In the genomic region with DNA sequence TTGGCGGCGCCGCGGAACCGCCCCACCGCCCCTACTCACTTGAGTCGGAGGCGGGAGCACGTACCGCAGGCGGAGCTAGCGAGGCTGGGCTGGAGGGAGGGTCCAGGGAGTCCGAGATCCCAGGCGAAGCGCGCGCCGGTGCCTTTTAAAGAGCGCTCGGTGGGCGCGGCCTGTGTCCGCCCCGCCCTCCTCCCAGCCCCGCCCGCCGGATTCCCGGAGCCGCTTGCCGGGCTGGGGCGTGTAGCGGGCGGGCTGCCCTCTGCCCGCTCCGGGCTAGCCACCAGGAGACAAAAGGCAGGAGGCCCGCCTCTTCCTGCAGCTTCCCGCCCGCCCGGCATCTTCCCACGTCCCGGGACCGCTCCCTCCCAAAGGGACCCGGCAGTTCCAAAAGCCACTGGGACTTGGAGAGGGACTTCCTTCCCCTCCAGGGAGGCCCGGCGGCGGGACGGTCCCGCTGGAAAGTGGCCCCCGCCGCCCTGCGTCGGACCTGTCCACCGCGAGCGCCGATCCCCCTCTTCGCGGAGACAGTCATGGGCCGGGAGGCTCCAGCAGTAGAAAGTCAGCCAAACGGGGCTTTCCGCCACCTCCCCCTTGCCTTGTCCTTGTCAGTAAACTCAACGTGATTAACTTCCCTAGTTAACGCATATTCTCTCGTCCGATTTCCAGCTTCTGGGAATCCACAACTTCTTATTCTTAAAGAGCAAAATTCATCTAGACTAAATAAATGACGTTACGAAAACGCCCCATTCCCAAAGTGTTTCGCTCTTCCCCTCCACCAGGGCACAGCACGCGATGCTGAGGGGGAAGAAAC, we compare ENCODE assay signal across 1 cellular context.
A peak's percentile ranks its signal among the peaks of the same experiment; 100 is the strongest.
TF ChIP-seq lines count a peak whose summit lies in the region.

CSRP2 (minus strand) TSS at position 121 of the 811 bp plus-strand sequence. CDS start 12,759 bp downstream, outside the sequence.

TF ChIP-seq in HepG2, 621 proteins besides CTCF, POLR2A, EP300 and RAD21 (continued from another document):
- TF ChIP-seq MED1 (CRISPR knock-in tag; IDR thresholded peaks at IDR 0.05) (no peak), NPAS2 (CRISPR knock-in tag; IDR thresholded peaks at IDR 0.05; ENCODE audit: borderline replicate concordance) (no peak), THYN1 (CRISPR knock-in tag; IDR thresholded peaks at IDR 0.05; ENCODE audit: borderline replicate concordance, low read depth) (no peak), ZBED4 (CRISPR knock-in tag; IDR thresholded peaks at IDR 0.05; ENCODE audit: borderline replicate concordance) (peak; percentile 54; the same call in 1 of the 2 replicates), ZNF784 (CRISPR knock-in tag; IDR thresholded peaks at IDR 0.05; ENCODE audit: borderline replicate concordance) (no peak; the same call in 1 of the 2 replicates), ATRX (CRISPR knock-in tag; IDR thresholded peaks at IDR 0.05; ENCODE audit: borderline replicate concordance) (no peak), CREB3 (CRISPR knock-in tag; IDR thresholded peaks at IDR 0.05) (no peak), ZNF841 (CRISPR knock-in tag; IDR thresholded peaks at IDR 0.05; ENCODE audit: borderline replicate concordance) (no peak), FOXA3 (CRISPR knock-in tag; IDR thresholded peaks at IDR 0.05) (no peak), ZSCAN31 (CRISPR knock-in tag; IDR thresholded peaks at IDR 0.05; ENCODE audit: low read depth) (no peak), ZNF276 (CRISPR knock-in tag; IDR thresholded peaks at IDR 0.05; ENCODE audit: low read depth) (no peak)
- TF ChIP-seq, protein P1, sequence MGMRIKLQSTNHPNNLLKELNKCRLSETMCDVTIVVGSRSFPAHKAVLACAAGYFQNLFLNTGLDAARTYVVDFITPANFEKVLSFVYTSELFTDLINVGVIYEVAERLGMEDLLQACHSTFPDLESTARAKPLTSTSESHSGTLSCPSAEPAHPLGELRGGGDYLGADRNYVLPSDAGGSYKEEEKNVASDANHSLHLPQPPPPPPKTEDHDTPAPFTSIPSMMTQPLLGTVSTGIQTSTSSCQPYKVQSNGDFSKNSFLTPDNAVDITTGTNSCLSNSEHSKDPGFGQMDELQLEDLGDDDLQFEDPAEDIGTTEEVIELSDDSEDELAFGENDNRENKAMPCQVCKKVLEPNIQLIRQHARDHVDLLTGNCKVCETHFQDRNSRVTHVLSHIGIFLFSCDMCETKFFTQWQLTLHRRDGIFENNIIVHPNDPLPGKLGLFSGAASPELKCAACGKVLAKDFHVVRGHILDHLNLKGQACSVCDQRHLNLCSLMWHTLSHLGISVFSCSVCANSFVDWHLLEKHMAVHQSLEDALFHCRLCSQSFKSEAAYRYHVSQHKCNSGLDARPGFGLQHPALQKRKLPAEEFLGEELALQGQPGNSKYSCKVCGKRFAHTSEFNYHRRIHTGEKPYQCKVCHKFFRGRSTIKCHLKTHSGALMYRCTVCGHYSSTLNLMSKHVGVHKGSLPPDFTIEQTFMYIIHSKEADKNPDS (CRISPR knock-in tag; IDR thresholded peaks at IDR 0.05) = no peak
- TF ChIP-seq, protein P2, sequence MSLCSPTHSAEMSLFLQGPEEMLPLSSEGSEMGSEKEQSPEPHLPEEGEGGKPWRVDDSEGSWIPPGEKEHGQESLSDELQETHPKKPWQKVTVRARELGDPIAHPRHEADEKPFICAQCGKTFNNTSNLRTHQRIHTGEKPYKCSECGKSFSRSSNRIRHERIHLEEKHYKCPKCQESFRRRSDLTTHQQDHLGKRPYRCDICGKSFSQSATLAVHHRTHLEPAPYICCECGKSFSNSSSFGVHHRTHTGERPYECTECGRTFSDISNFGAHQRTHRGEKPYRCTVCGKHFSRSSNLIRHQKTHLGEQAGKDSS (CRISPR knock-in tag; IDR thresholded peaks at IDR 0.05; ENCODE audit: borderline replicate concordance, low read depth) = no peak; the same call in 1 of the 2 replicates
- TF ChIP-seq, protein P3, sequence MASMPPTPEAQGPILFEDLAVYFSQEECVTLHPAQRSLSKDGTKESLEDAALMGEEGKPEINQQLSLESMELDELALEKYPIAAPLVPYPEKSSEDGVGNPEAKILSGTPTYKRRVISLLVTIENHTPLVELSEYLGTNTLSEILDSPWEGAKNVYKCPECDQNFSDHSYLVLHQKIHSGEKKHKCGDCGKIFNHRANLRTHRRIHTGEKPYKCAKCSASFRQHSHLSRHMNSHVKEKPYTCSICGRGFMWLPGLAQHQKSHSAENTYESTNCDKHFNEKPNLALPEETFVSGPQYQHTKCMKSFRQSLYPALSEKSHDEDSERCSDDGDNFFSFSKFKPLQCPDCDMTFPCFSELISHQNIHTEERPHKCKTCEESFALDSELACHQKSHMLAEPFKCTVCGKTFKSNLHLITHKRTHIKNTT (CRISPR knock-in tag; IDR thresholded peaks at IDR 0.05) = no peak
- TF ChIP-seq, protein P4, sequence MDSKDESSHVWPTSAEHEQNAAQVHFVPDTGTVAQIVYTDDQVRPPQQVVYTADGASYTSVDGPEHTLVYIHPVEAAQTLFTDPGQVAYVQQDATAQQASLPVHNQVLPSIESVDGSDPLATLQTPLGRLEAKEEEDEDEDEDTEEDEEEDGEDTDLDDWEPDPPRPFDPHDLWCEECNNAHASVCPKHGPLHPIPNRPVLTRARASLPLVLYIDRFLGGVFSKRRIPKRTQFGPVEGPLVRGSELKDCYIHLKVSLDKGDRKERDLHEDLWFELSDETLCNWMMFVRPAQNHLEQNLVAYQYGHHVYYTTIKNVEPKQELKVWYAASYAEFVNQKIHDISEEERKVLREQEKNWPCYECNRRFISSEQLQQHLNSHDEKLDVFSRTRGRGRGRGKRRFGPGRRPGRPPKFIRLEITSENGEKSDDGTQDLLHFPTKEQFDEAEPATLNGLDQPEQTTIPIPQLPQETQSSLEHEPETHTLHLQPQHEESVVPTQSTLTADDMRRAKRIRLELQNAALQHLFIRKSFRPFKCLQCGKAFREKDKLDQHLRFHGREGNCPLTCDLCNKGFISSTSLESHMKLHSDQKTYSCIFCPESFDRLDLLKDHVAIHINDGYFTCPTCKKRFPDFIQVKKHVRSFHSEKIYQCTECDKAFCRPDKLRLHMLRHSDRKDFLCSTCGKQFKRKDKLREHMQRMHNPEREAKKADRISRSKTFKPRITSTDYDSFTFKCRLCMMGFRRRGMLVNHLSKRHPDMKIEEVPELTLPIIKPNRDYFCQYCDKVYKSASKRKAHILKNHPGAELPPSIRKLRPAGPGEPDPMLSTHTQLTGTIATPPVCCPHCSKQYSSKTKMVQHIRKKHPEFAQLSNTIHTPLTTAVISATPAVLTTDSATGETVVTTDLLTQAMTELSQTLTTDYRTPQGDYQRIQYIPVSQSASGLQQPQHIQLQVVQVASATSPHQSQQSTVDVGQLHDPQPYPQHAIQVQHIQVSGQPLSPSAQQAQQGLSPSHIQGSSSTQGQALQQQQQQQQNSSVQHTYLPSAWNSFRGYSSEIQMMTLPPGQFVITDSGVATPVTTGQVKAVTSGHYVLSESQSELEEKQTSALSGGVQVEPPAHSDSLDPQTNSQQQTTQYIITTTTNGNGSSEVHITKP (CRISPR knock-in tag; IDR thresholded peaks at IDR 0.05; ENCODE audit: low read depth) = no peak
- TF ChIP-seq, protein P5, sequence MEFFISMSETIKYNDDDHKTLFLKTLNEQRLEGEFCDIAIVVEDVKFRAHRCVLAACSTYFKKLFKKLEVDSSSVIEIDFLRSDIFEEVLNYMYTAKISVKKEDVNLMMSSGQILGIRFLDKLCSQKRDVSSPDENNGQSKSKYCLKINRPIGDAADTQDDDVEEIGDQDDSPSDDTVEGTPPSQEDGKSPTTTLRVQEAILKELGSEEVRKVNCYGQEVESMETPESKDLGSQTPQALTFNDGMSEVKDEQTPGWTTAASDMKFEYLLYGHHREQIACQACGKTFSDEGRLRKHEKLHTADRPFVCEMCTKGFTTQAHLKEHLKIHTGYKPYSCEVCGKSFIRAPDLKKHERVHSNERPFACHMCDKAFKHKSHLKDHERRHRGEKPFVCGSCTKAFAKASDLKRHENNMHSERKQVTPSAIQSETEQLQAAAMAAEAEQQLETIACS (CRISPR knock-in tag; IDR thresholded peaks at IDR 0.05) = no peak; the same call in 1 of the 2 replicates
- TF ChIP-seq, protein P6, sequence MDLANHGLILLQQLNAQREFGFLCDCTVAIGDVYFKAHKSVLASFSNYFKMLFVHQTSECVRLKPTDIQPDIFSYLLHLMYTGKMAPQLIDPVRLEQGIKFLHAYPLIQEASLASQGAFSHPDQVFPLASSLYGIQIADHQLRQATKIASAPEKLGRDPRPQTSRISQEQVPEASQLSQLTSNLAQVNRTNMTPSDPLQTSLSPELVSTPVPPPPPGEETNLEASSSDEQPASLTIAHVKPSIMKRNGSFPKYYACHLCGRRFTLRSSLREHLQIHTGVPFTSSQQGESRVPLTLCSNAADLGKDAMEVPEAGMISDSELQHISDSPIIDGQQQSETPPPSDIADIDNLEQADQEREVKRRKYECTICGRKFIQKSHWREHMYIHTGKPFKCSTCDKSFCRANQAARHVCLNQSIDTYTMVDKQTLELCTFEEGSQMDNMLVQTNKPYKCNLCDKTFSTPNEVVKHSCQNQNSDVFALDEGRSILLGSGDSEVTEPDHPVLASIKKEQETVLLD (CRISPR knock-in tag; IDR thresholded peaks at IDR 0.05; ENCODE audit: low read depth) = no peak
